Comparison of ENCODE assay signal across 18 cellular contexts in genomic region chr2:176827269-176827668, GRCh38.
DNase-seq lines count a peak whose midpoint lies in the region; ATAC-seq and FAIRE-seq lines count a peak whose summit lies in the region.
"Had no signal": no experiment of that assay in that cellular context is flagged by ENCODE, and none has a peak within 500 bp of the region (broad histone marks: within the 10 kb centered on the region; RNA-seq: fewer than 3 reads in every experiment).

No MANE protein-coding gene starts in this region.

- H3K36me3 Mint-ChIP-seq in activated naive CD8-positive, alpha-beta T cell treated with anti-CD3 and anti-CD28 coated beads for 36 hours = no peaks in the 10 kb centered on the region

- ATAC-seq in GM19455 (IDR thresholded peaks at IDR 0.05; ENCODE audit: unreplicated experiment) (no peak), GM19395 (IDR thresholded peaks at IDR 0.05; ENCODE audit: unreplicated experiment) (no peak)
- ATAC-seq: left lung had no signal

- peaks cover 60% of the 10 kb centered on the region for H3K4me1 Mint-ChIP-seq in activated naive CD8-positive, alpha-beta T cell treated with anti-CD3 and anti-CD28 coated beads for 36 hours

- no peaks in the 10 kb centered on the region for H3K9me3 Mint-ChIP-seq in activated naive CD8-positive, alpha-beta T cell treated with anti-CD3 and anti-CD28 coated beads for 36 hours

- FAIRE-seq in GM18507 (lab: Jason Lieb, UNC) = peak; percentile 70

- no peaks in the 10 kb centered on the region for H3K27me3 Mint-ChIP-seq in activated naive CD8-positive, alpha-beta T cell treated with anti-CD3 and anti-CD28 coated beads for 36 hours

- H3K27ac Mint-ChIP-seq in activated naive CD8-positive, alpha-beta T cell treated with anti-CD3 and anti-CD28 coated beads for 36 hours = peak overlapping the region; percentile 91
- H3K27ac Mint-ChIP-seq: progenitor cell of endocrine pancreas had no signal

- H3K4me3 Mint-ChIP-seq in activated naive CD8-positive, alpha-beta T cell treated with anti-CD3 and anti-CD28 coated beads for 36 hours = peak overlapping the region; percentile 63

- DNase-seq in GM18507 (ENCODE audit: extremely low spot score, insufficient read length, low read depth) (no peak), T1000 (lab: John Stamatoyannopoulos, UW) (no peak), epidermal melanocyte (ENCODE audit: insufficient read length, low spot score) (no peak)
- DNase-seq in activated CD4-positive, alpha-beta T cell treated with anti-CD3 and anti-CD28 coated beads, Interleukin-2, amount 50 U/mL, for 48 hours = peak; percentile 58 to 70
- peak; percentile 56 for DNase-seq in activated naive CD8-positive, alpha-beta T cell treated with anti-CD3 and anti-CD28 coated beads for 36 hours
- DNase-seq in stimulated activated CD4-positive, alpha-beta T cell treated with anti-CD3 and anti-CD28 coated beads, Interleukin-4, amount 100 ng/mL, for 1 hour = peak; percentile 20
- DNase-seq: activated effector memory CD4-positive, alpha-beta T cell treated with anti-CD3 and anti-CD28 coated beads, Interleukin-2, amount 50 U/mL, for 16 hours; DMS79 treated with DMSO at 0.1 percent for 48 hours; MM.1S; NCI-H2081 treated with DMSO at 0.1 percent for 48 hours; NCI-H526; SK-N-SH; stomach; uterus had no signal

Comparison
In these comparisons a context has a peak if more than half of its experiments do, and no peak if none do; other contexts are left out.
1. DNase-seq: peak in activated CD4-positive, alpha-beta T cell treated with anti-CD3 and anti-CD28 coated beads, Interleukin-2, amount 50 U/mL, for 48 hours (2 of 2), activated naive CD8-positive, alpha-beta T cell treated with anti-CD3 and anti-CD28 coated beads for 36 hours (single experiment) and stimulated activated CD4-positive, alpha-beta T cell treated with anti-CD3 and anti-CD28 coated beads, Interleukin-4, amount 100 ng/mL, for 1 hour (single experiment); none in GM18507 (single experiment), T1000 (single experiment) and epidermal melanocyte (single experiment).